Comparison of ENCODE assay signal across 8 cellular contexts in the genomic region with DNA sequence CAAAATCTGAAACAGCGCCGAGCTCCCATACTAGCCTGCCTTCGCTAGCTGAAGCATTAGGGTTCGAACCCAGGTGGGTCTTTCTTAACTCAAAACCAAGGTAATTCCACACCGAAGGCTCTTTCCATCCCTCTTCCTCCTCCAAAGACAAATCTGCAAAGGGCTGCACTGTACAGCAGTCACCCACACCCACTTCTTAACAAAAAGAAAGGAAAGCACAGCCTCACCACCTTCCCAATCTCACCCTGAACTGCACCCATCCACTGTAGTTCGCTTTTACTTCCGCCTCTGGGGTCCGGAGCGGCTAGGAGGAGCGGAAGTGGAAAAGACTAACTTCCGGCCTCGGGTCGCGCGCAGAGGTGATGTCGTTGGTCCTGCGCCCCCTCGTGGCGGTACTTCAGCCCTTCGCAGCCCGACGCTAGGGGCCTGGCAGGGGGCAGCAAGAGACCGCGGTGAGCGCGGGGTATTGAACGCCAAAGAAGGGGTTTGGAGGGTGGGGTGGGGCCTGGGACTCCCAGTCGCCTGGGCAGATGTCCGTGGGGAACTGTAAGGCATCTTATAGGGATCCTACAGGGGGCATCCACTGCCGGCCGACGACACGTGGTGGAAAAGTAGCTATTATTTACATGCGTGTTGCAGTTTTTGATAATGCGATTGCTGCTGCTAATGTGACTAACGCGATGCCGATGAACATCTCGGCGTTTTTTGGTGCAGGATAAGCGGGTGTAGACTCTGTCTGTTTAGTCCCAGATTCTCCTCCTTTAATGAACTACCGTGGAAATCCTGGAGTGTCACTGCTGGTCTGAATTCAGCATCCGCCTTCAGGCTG. TPM values are rescaled to one million over a fixed set of nuclear protein-coding genes. Genes with fewer than 3 reads are reported as not detected.
A peak's percentile ranks its signal among the peaks of the same experiment; 100 is the strongest.
DNase-seq lines count a peak whose midpoint lies in the region; ATAC-seq and TF ChIP-seq lines count a peak whose summit lies in the region.

A gene with protein sequence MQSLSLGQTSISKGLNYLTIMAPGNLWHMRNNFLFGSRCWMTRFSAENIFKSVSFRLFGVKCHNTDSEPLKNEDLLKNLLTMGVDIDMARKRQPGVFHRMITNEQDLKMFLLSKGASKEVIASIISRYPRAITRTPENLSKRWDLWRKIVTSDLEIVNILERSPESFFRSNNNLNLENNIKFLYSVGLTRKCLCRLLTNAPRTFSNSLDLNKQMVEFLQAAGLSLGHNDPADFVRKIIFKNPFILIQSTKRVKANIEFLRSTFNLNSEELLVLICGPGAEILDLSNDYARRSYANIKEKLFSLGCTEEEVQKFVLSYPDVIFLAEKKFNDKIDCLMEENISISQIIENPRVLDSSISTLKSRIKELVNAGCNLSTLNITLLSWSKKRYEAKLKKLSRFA (minus strand): TSS at position 290 of the 829 bp plus-strand sequence. CDS start 619 bp downstream, outside the sequence.

- 3% methylated on average over 43 of the region's 43 CpGs for WGBS in esophagus, 2 donors

- peak; percentile 99 for ATAC-seq in GM21576 (IDR thresholded peaks at IDR 0.05; ENCODE audit: unreplicated experiment)

- H3K36me3 ChIP-seq in esophagus (ENCODE audit: control insufficient read depth in 2 of 2, insufficient read depth in 2 of 2, low read length in 1 of 2) (no peaks in the 10 kb centered on the region), muscle layer of duodenum (ENCODE audit: control insufficient read depth in 1 of 2, insufficient read depth in 2 of 2, low read length in 2 of 2) (peaks cover 0 to 5% of the 10 kb centered on the region in 2 donors)

- peak within 1 kb of the TSS; percentile 62 to 96 for H3K4me3 ChIP-seq in esophagus (ENCODE audit: low read depth in 1 of 2, low read length in 2 of 2)
- peak within 1 kb of the TSS; percentile 98 to 100 for H3K4me3 ChIP-seq in muscle layer of duodenum (ENCODE audit: low read depth in 1 of 2, low read length in 2 of 2)

- TF ChIP-seq EP300 in Ishikawa (IDR thresholded peaks at IDR 0.05; ENCODE audit: borderline replicate concordance): peak; percentile 24; the same call in 1 of the 2 replicates

- H3K9me3 ChIP-seq in esophagus (ENCODE audit: control insufficient read depth in 2 of 2, insufficient read depth in 1 of 2, low read depth in 1 of 2, low read length in 1 of 2) (no peaks in the 10 kb centered on the region), muscle layer of duodenum (ENCODE audit: control insufficient read depth in 1 of 2, low read length in 2 of 2) (no peaks in the 10 kb centered on the region)

- TF ChIP-seq RAD21 in Ishikawa (IDR thresholded peaks at IDR 0.05; ENCODE audit: low read depth): peak; percentile 73

- H3K27me3 ChIP-seq in esophagus (ENCODE audit: control insufficient read depth in 1 of 2, insufficient read depth in 2 of 2, low read length in 2 of 2) (no peaks in the 10 kb centered on the region), muscle layer of duodenum (ENCODE audit: low read depth, low read length) (no peaks in the 10 kb centered on the region)

- H3K4me1 ChIP-seq in esophagus (ENCODE audit: control insufficient read depth in 2 of 2, insufficient read depth in 2 of 2, low read length in 1 of 2) (peaks cover 0 to 2% of the 10 kb centered on the region in 2 donors), muscle layer of duodenum (ENCODE audit: control insufficient read depth in 1 of 2, insufficient read depth in 2 of 2, low read length in 2 of 2) (peaks cover 0 to 27% of the 10 kb centered on the region in 2 donors)

- DNase-seq in DMS153 treated with DMSO at 0.1 percent for 48 hours (lab: John Stamatoyannopoulos, UW; ENCODE audit: unreplicated experiment): peak; percentile 88
- peak; percentile 64 for DNase-seq in OCI-M2 (lab: John Stamatoyannopoulos, UW; ENCODE audit: unreplicated experiment)
- DNase-seq in activated T-cell treated with anti-CD3 and anti-CD28 coated beads for 48 hours (ENCODE audit: low read depth): peak; percentile 89
- peak; percentile 87 to 88 for DNase-seq in stimulated activated CD8-positive, alpha-beta memory T cell treated with anti-CD3 and anti-CD28 coated beads, Interleukin-7, amount 100 ng/mL, for 4 hours (ENCODE audit: low read depth in 2 of 2)

- H3K27ac ChIP-seq in esophagus (ENCODE audit: low read depth in 2 of 2, low read length in 1 of 2) (peak within 1 kb of the TSS; percentile 6 to 74), muscle layer of duodenum (ENCODE audit: low read length) (peak within 1 kb of the TSS; percentile 87)

TF ChIP-seq in Ishikawa, 13 proteins besides CTCF, POLR2A, EP300 and RAD21:
- TF ChIP-seq, protein P1, sequence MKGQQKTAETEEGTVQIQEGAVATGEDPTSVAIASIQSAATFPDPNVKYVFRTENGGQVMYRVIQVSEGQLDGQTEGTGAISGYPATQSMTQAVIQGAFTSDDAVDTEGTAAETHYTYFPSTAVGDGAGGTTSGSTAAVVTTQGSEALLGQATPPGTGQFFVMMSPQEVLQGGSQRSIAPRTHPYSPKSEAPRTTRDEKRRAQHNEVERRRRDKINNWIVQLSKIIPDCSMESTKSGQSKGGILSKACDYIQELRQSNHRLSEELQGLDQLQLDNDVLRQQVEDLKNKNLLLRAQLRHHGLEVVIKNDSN (IDR thresholded peaks at IDR 0.05): peak; percentile 43; the same call in 1 of the 2 replicates
- peak; percentile 43; the same call in 1 of the 2 replicates for TF ChIP-seq CREB1 (IDR thresholded peaks at IDR 0.05; ENCODE audit: low read depth)
- TF ChIP-seq YY1 (IDR thresholded peaks at IDR 0.05; ENCODE audit: low read depth): peak; percentile 67; the same call in 1 of the 2 replicates
- peak; percentile 85 for TF ChIP-seq TAF1 (IDR thresholded peaks at IDR 0.05; ENCODE audit: low read depth)
- no peak for TF ChIP-seq CEBPB (IDR thresholded peaks at IDR 0.05)
- TF ChIP-seq TEAD4 (IDR thresholded peaks at IDR 0.05): peak; percentile 37; the same call in 1 of the 2 replicates
- 0 out of 2 replicates have a peak, but pooled peaks have one; percentile 29 for TF ChIP-seq ZBTB7A (IDR thresholded peaks at IDR 0.05; ENCODE audit: low read depth)
- no peak for TF ChIP-seq FOXM1 (IDR thresholded peaks at IDR 0.05; ENCODE audit: borderline replicate concordance, low read depth)
- TF ChIP-seq, protein P2, sequence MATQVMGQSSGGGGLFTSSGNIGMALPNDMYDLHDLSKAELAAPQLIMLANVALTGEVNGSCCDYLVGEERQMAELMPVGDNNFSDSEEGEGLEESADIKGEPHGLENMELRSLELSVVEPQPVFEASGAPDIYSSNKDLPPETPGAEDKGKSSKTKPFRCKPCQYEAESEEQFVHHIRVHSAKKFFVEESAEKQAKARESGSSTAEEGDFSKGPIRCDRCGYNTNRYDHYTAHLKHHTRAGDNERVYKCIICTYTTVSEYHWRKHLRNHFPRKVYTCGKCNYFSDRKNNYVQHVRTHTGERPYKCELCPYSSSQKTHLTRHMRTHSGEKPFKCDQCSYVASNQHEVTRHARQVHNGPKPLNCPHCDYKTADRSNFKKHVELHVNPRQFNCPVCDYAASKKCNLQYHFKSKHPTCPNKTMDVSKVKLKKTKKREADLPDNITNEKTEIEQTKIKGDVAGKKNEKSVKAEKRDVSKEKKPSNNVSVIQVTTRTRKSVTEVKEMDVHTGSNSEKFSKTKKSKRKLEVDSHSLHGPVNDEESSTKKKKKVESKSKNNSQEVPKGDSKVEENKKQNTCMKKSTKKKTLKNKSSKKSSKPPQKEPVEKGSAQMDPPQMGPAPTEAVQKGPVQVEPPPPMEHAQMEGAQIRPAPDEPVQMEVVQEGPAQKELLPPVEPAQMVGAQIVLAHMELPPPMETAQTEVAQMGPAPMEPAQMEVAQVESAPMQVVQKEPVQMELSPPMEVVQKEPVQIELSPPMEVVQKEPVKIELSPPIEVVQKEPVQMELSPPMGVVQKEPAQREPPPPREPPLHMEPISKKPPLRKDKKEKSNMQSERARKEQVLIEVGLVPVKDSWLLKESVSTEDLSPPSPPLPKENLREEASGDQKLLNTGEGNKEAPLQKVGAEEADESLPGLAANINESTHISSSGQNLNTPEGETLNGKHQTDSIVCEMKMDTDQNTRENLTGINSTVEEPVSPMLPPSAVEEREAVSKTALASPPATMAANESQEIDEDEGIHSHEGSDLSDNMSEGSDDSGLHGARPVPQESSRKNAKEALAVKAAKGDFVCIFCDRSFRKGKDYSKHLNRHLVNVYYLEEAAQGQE (IDR thresholded peaks at IDR 0.05; ENCODE audit: low read depth): no peak; the same call in 1 of the 2 replicates
- 0 out of 2 replicates have a peak, but pooled peaks have one; percentile 47 for TF ChIP-seq TCF12 (IDR thresholded peaks at IDR 0.05; ENCODE audit: low read depth)
- TF ChIP-seq, protein P3, sequence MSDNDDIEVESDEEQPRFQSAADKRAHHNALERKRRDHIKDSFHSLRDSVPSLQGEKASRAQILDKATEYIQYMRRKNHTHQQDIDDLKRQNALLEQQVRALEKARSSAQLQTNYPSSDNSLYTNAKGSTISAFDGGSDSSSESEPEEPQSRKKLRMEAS (IDR thresholded peaks at IDR 0.05): peak; percentile 91
- no peak for TF ChIP-seq NFIC (IDR thresholded peaks at IDR 0.05)
- TF ChIP-seq EGR1 (IDR thresholded peaks at IDR 0.05): no peak

RNA-seq across cellular contexts. Expression of the gene that starts here (rescaled TPM):
- 1 to 10 TPM; 6.0 to 8.3 TPM for polyA plus RNA-seq in esophagus

Comparison
In these comparisons a context has a peak if more than half of its experiments do, and no peak if none do; other contexts are left out.
1. Peak in every context shown above with its lines: DNase-seq, ATAC-seq, H3K4me3 ChIP-seq and H3K27ac ChIP-seq.